Comparison of ENCODE assay signal across 8 cellular contexts in the genomic region with DNA sequence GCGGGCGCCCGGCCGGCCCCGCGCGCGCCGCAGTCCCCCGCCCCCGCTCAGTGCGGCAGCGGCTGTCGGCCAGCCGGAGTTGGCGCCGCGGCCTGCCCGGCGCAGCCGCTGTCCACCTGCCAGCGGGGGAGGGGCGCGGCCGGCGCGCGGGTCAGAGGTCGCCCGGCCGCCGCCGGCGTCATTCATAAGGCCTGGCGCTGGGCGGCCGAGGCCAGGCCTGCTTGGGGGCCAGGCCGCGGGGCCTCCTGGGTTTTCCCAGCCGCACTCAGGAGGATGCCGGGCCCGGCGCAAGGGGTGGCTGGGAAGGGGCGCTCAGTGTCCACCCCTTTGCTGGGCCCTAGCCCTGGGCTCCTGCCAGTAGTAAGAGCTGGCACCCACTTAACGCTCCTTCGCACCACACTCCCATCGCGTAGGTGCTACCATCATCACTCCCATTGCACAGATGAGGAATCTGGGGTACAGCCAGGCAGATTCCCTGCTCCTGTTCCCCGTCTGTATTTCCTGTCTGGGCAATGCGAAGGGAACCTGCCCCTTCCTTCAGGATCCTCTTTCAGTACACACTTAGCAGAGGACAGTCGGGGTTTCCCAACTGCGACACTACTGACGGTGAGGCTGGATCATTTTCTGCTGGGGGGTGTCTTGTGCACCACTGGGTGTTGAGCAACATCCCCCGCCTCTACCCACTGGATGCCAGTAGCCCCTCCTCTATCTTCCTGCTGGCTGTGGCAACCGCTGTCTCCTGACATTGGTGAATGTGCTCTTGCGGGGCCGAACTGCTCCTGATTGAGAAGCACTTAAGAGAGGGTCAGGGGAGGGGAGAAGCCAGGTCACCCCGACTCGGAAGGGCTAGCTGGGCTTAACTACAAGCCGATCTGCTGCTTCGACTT. TPM values are rescaled to one million over a fixed set of nuclear protein-coding genes. Genes with fewer than 3 reads are reported as not detected.
DNase-seq lines count a peak whose midpoint lies in the region; ATAC-seq and TF ChIP-seq lines count a peak whose summit lies in the region.

No MANE protein-coding gene starts in this region.

- peak overlapping the region; percentile 88 for H3K27ac Mint-ChIP-seq in Calu3 (ENCODE audit: unreplicated experiment)

- peaks cover 27% of the 10 kb centered on the region for H3K4me1 ChIP-seq in effector memory CD4-positive, alpha-beta T cell (ENCODE audit: control insufficient read depth, insufficient read depth, low read length, poor library complexity, severe bottlenecking)

- peak; percentile 34 for ATAC-seq in GM21723 (IDR thresholded peaks at IDR 0.05; ENCODE audit: unreplicated experiment)
- ATAC-seq in stimulated activated naive CD8-positive, alpha-beta T cell treated with anti-CD3 and anti-CD28 coated beads, Interleukin-15, Interleukin-2, amounts not matched to agents 100 U/mL and 50 U/mL, for 24 hours = no peak
- no peak for ATAC-seq in HG02642 (IDR thresholded peaks at IDR 0.05; ENCODE audit: poor library complexity, unreplicated experiment)

- no peaks in the 10 kb centered on the region for H3K27me3 ChIP-seq in effector memory CD4-positive, alpha-beta T cell (replicated peaks; ENCODE audit: control insufficient read depth, insufficient read depth, low read length, poor library complexity, severe bottlenecking)

- no peaks in the 10 kb centered on the region for H3K9me3 Mint-ChIP-seq in Calu3 (ENCODE audit: low read depth, unreplicated experiment)

- H3K36me3 Mint-ChIP-seq in Calu3 (ENCODE audit: insufficient read depth, unreplicated experiment) = peaks cover 32% of the 10 kb centered on the region

- H3K36me3 ChIP-seq in effector memory CD4-positive, alpha-beta T cell (ENCODE audit: control insufficient read depth, insufficient read depth, low read length) = no peaks in the 10 kb centered on the region

- no TSS peak for BruUV-seq in Calu3 (replicated peaks; lab: Mats Ljungman, UMichigan)

- peak overlapping the region; percentile 77 for H3K4me3 Mint-ChIP-seq in Calu3 (ENCODE audit: low read depth, unreplicated experiment)

- no peak for TF ChIP-seq CTCF in Calu3 (IDR thresholded peaks at IDR 0.05; ENCODE audit: unreplicated experiment)

- H3K4me1 Mint-ChIP-seq in Calu3 (ENCODE audit: low read depth, unreplicated experiment) = peaks cover 8% of the 10 kb centered on the region

- H3K27ac ChIP-seq in effector memory CD4-positive, alpha-beta T cell (ENCODE audit: insufficient read depth, low read length, poor library complexity, severe bottlenecking) = peak overlapping the region; percentile 78

- no peaks in the 10 kb centered on the region for H3K27me3 Mint-ChIP-seq in Calu3 (ENCODE audit: unreplicated experiment)

- CTCF ChIA-PET in Calu3 (lab: Charles Lee) = interaction anchor here (1.0 to 1.1 kb wide), 2 partner anchors 17 to 18 kb away, joined by 3 read pairs; a partner anchor contains a TSS

- intact Hi-C loops in Calu3 (cut with micrococcal nuclease; ENCODE audit: unreplicated experiment) = no loop called here

- no peak for DNase-seq in Calu3
- DNase-seq in NCI-H1092 treated with DMSO at 0.1 percent for 48 hours (lab: John Stamatoyannopoulos, UW) = peak; percentile 64
- peak; percentile 24 to 41 for DNase-seq in activated CD4-positive, alpha-beta T cell treated with anti-CD3 and anti-CD28 coated beads for 4 hours
- peak; percentile 35 to 43 (median 38) for DNase-seq in effector memory CD4-positive, alpha-beta T cell
- DNase-seq in lung microvascular endothelial cell (ENCODE audit: low read depth in 2 of 2) = peak; percentile 80 to 89
- DNase-seq in stimulated activated naive CD8-positive, alpha-beta T cell treated with anti-CD3 and anti-CD28 coated beads, Interleukin-15, Interleukin-2, amounts not matched to agents 100 U/mL and 50 U/mL, for 24 hours = peak; percentile 53

- H3K9me3 ChIP-seq in effector memory CD4-positive, alpha-beta T cell (ENCODE audit: control insufficient read depth, low read length) = no peaks in the 10 kb centered on the region

- peak overlapping the region; percentile 58 for H3K4me3 ChIP-seq in effector memory CD4-positive, alpha-beta T cell (ENCODE audit: insufficient read depth, low read depth, low read length, poor library complexity, severe bottlenecking)

RNA-seq across cellular contexts. Expression of a gene that starts 0.8 kb away (rescaled TPM):
- 57.3 and 59.8 TPM in 2 replicates for total RNA-seq in Calu3 (2022)
- 27.0 and 32.9 TPM in 2 replicates for total RNA-seq in lung microvascular endothelial cell

RNA-seq across cellular contexts. Expression of a gene that starts 18.0 kb away (rescaled TPM):
- total RNA-seq in Calu3 (2022) = 42.6 and 44.2 TPM in 2 replicates
- total RNA-seq in lung microvascular endothelial cell = 4.0 and 11.6 TPM in 2 replicates

RNA-seq across cellular contexts. Expression of a gene that starts 27.9 kb away (rescaled TPM):
- total RNA-seq in Calu3 (2022) = 41.1 and 44.2 TPM in 2 replicates
- total RNA-seq in lung microvascular endothelial cell = 8.3 and 18.3 TPM in 2 replicates

RNA-seq across cellular contexts. Expression of a gene that starts 32.8 kb away (rescaled TPM):
- total RNA-seq in Calu3 (2022) (not detected in 2 replicates), lung microvascular endothelial cell (not detected in 2 replicates)

RNA-seq across cellular contexts. Expression of a gene that starts 45.8 kb away (rescaled TPM):
- total RNA-seq in Calu3 (2022) = 4.2 and 5.2 TPM in 2 replicates
- 0.22 TPM in 1 of 2 replicates, not detected in the other for total RNA-seq in lung microvascular endothelial cell
